ENCODE assay signal across 16 cellular contexts in genomic region chr13:88937381-88937780, GRCh38.
DNase-seq lines count a peak whose midpoint lies in the region; TF ChIP-seq lines count a peak whose summit lies in the region.
"Had no signal": no experiment of that assay in that cellular context is flagged by ENCODE, and none has a peak within 500 bp of the region (broad histone marks: within the 10 kb centered on the region; RNA-seq: fewer than 3 reads in every experiment).

No MANE protein-coding gene starts in this region.

- H3K36me3 ChIP-seq in WERI-Rb-1 = no peaks in the 10 kb centered on the region
- no peaks in the 10 kb centered on the region for H3K36me3 ChIP-seq in endodermal cell (ENCODE audit: control insufficient read depth, insufficient read depth, low read length)

- H3K27ac ChIP-seq in WERI-Rb-1 = no peak overlapping the region
- H3K27ac ChIP-seq in endodermal cell (ENCODE audit: low read depth, low read length) = no peak overlapping the region
- H3K27ac ChIP-seq: C4-2B had no signal

- peaks cover 7% of the 10 kb centered on the region for H3K4me1 Mint-ChIP-seq in activated T-cell treated with anti-CD3 and anti-CD28 coated beads, Interleukin-2, amount 50 U/mL, for 24 hours (ENCODE audit: low read depth)
- no peaks in the 10 kb centered on the region for H3K4me1 Mint-ChIP-seq in endodermal cell
- H3K4me1 Mint-ChIP-seq: GM23338 had no signal

- no peak overlapping the region for H3K9ac ChIP-seq in endodermal cell (ENCODE audit: extremely low read depth, low read length, poor library complexity, severe bottlenecking)

- no peaks in the 10 kb centered on the region for H3K27me3 ChIP-seq in WERI-Rb-1 (ENCODE audit: insufficient read depth, low read depth, severe bottlenecking)
- no peaks in the 10 kb centered on the region for H3K27me3 ChIP-seq in endodermal cell (ENCODE audit: control insufficient read depth, insufficient read depth, low read length, poor library complexity, severe bottlenecking)

- no peak overlapping the region for H3K4me3 Mint-ChIP-seq in activated T-cell treated with anti-CD3 and anti-CD28 coated beads, Interleukin-2, amount 50 U/mL, for 24 hours
- no peak overlapping the region for H3K4me3 Mint-ChIP-seq in endodermal cell
- H3K4me3 Mint-ChIP-seq: CD8-positive, alpha-beta T cell; GM23338 had no signal

- H3K9me3 Mint-ChIP-seq in activated T-cell treated with anti-CD3 and anti-CD28 coated beads, Interleukin-2, amount 50 U/mL, for 24 hours = no peaks in the 10 kb centered on the region
- no peaks in the 10 kb centered on the region for H3K9me3 Mint-ChIP-seq in endodermal cell
- H3K9me3 Mint-ChIP-seq: GM23338 had no signal

- WGBS in endodermal cell (ENCODE audit: insufficient coverage in 1 of 2, insufficient read length in 1 of 2), 2 experiments = 83 to 94% methylated on average over 1 to 3 of the region's 3 CpGs

- H3K9me3 ChIP-seq in WERI-Rb-1 (ENCODE audit: severe bottlenecking) = no peaks in the 10 kb centered on the region
- no peaks in the 10 kb centered on the region for H3K9me3 ChIP-seq in endodermal cell (ENCODE audit: control insufficient read depth, low read length)

- no peaks in the 10 kb centered on the region for H3K36me3 Mint-ChIP-seq in activated T-cell treated with anti-CD3 and anti-CD28 coated beads, Interleukin-2, amount 50 U/mL, for 24 hours (ENCODE audit: low read depth)
- H3K36me3 Mint-ChIP-seq in endodermal cell (ENCODE audit: low read depth) = no peaks in the 10 kb centered on the region
- H3K36me3 Mint-ChIP-seq: CD8-positive, alpha-beta T cell had no signal

- TF ChIP-seq CTCF in WERI-Rb-1 (IDR thresholded peaks at IDR 0.05; ENCODE audit: low read depth, low read length) (no peak), endodermal cell (conservative IDR thresholded peaks at IDR 0.05) (no peak)

- H3K4me1 ChIP-seq in endodermal cell (ENCODE audit: control insufficient read depth, insufficient read depth, low read length) = no peaks in the 10 kb centered on the region

- no peak overlapping the region for H3K27ac Mint-ChIP-seq in activated T-cell treated with anti-CD3 and anti-CD28 coated beads, Interleukin-2, amount 50 U/mL, for 24 hours
- H3K27ac Mint-ChIP-seq in endodermal cell = no peak overlapping the region
- H3K27ac Mint-ChIP-seq: CD8-positive, alpha-beta T cell; GM23338 had no signal

- DNase-seq in NCI-H146 (lab: John Stamatoyannopoulos, UW) (peak; percentile 21), NCI-H146 treated with DMSO at 0.1 percent for 48 hours (lab: John Stamatoyannopoulos, UW; ENCODE audit: unreplicated experiment) (no peak), D341Med (ENCODE audit: low spot score) (peak; percentile 53), NCI-H69 (lab: John Stamatoyannopoulos, UW) (peak; percentile 80), WERI-Rb-1 (peak; percentile 74), retina (no peak), endodermal cell (no peak)
- DNase-seq in activated T-cell treated with anti-CD3 and anti-CD28 coated beads, Interleukin-2, amount 50 U/mL, for 24 hours = no peak
- DNase-seq: 8988T; AML-193; CD8-positive, alpha-beta T cell; COR-L47; H7 had no signal

- H3K4me3 ChIP-seq in WERI-Rb-1 (ENCODE audit: low read depth, low read length) (no peak overlapping the region), endodermal cell (ENCODE audit: low read length) (no peak overlapping the region)
- H3K4me3 ChIP-seq: GM12878, GM23338 had no signal

- no peaks in the 10 kb centered on the region for H3K27me3 Mint-ChIP-seq in activated T-cell treated with anti-CD3 and anti-CD28 coated beads, Interleukin-2, amount 50 U/mL, for 24 hours
- no peaks in the 10 kb centered on the region for H3K27me3 Mint-ChIP-seq in endodermal cell (ENCODE audit: insufficient read depth)

Comparison
In these comparisons a context has a peak if more than half of its experiments do, and no peak if none do; other contexts are left out.
1. DNase-seq: peak in NCI-H146 (single experiment), D341Med (single experiment), NCI-H69 (single experiment) and WERI-Rb-1 (single experiment); none in NCI-H146 treated with DMSO at 0.1 percent for 48 hours (single experiment), activated T-cell treated with anti-CD3 and anti-CD28 coated beads, Interleukin-2, amount 50 U/mL, for 24 hours (single experiment), retina (single experiment) and endodermal cell (single experiment).